ENCODE assay signal across 8 cellular contexts in genomic region chr2:17752892-17753802, GRCh38. TPM values are rescaled to one million over a fixed set of nuclear protein-coding genes. Genes with fewer than 3 reads are reported as not detected.
DNase-seq lines count a peak whose midpoint lies in the region; ATAC-seq and TF ChIP-seq lines count a peak whose summit lies in the region.

No MANE protein-coding gene starts in this region.

- H3K4me3 ChIP-seq in thymus (ENCODE audit: low read length), result peak overlapping the region; percentile 97

- H3K4me1 ChIP-seq in thymus (ENCODE audit: control insufficient read depth, insufficient read depth, low read length), result no peaks in the 10 kb centered on the region

- in situ Hi-C loops in GM13977 (cut with MboI; ENCODE audit: low pct_unique_long_range_greater_than_20kb, low sequenced_read_pairs, unreplicated experiment), result no loop called here

- H3K4me3 Mint-ChIP-seq in activated CD4-positive, alpha-beta memory T cell treated with anti-CD3 and anti-CD28 coated beads, Interleukin-2, amount 10 ng/mL, durations not matched to agents 7 days and 5 days, result peak overlapping the region; percentile 81
- H3K4me3 Mint-ChIP-seq in naive B cell, result peak overlapping the region; percentile 84 to 97 (median 96)

- no peaks in the 10 kb centered on the region for H3K27me3 ChIP-seq in thymus (ENCODE audit: control insufficient read depth, insufficient read depth)

- H3K36me3 ChIP-seq in thymus (ENCODE audit: control insufficient read depth, insufficient read depth), result no peaks in the 10 kb centered on the region

- peak; percentile 38 for ATAC-seq in HG02759 (IDR thresholded peaks at IDR 0.05; ENCODE audit: unreplicated experiment)
- peak; percentile 66 for ATAC-seq in esophagus mucosa
- ATAC-seq in naive B cell (ENCODE audit: low read depth in 2 of 2), result peak; percentile 18 to 42

- 3% methylated on average over 70 of the region's 70 CpGs for WGBS in thymus

- CTCF ChIA-PET in activated CD4-positive, alpha-beta memory T cell treated with anti-CD3 and anti-CD28 coated beads, Interleukin-2, amount 10 ng/mL, durations not matched to agents 7 days and 5 days (lab: Charles Lee), result interaction anchor here (1.0 kb wide), 2 partner anchors 13 to 82 kb away, joined by 3 to 4 read pairs; no protein-coding TSS in a partner anchor

- no peak for TF ChIP-seq CTCF in GM13977 (IDR thresholded peaks at IDR 0.05; ENCODE audit: extremely low read depth, insufficient read depth, missing control alignments)

- H3K27me3 Mint-ChIP-seq in activated CD4-positive, alpha-beta memory T cell treated with anti-CD3 and anti-CD28 coated beads, Interleukin-2, amount 10 ng/mL, durations not matched to agents 7 days and 5 days, result no peaks in the 10 kb centered on the region
- H3K27me3 Mint-ChIP-seq in naive B cell, result no peaks in the 10 kb centered on the region

- peak overlapping the region; percentile 95 for H3K27ac Mint-ChIP-seq in activated CD4-positive, alpha-beta memory T cell treated with anti-CD3 and anti-CD28 coated beads, Interleukin-2, amount 10 ng/mL, durations not matched to agents 7 days and 5 days
- H3K27ac Mint-ChIP-seq in naive B cell, result peak overlapping the region; percentile 77 to 98 (median 88)

- POLR2A ChIA-PET in activated CD4-positive, alpha-beta memory T cell treated with anti-CD3 and anti-CD28 coated beads, Interleukin-2, amount 10 ng/mL, durations not matched to agents 7 days and 5 days (lab: Charles Lee), result interaction anchor here (0.7 to 2.6 kb wide), 9 partner anchors 10 to 807 kb away, joined by 3 to 10 read pairs (median 4); partner anchors contain the start of gene RDH14

- H3K9me3 Mint-ChIP-seq in activated CD4-positive, alpha-beta memory T cell treated with anti-CD3 and anti-CD28 coated beads, Interleukin-2, amount 10 ng/mL, durations not matched to agents 7 days and 5 days, result no peaks in the 10 kb centered on the region
- no peaks in the 10 kb centered on the region for H3K9me3 Mint-ChIP-seq in naive B cell

- no peaks in the 10 kb centered on the region for H3K9me3 ChIP-seq in thymus (ENCODE audit: control insufficient read depth)

- peaks cover 8% of the 10 kb centered on the region for H3K36me3 Mint-ChIP-seq in activated CD4-positive, alpha-beta memory T cell treated with anti-CD3 and anti-CD28 coated beads, Interleukin-2, amount 10 ng/mL, durations not matched to agents 7 days and 5 days (ENCODE audit: low read depth)
- H3K36me3 Mint-ChIP-seq in naive B cell, result no peaks in the 10 kb centered on the region

- peaks cover 53% of the 10 kb centered on the region for H3K4me1 Mint-ChIP-seq in activated CD4-positive, alpha-beta memory T cell treated with anti-CD3 and anti-CD28 coated beads, Interleukin-2, amount 10 ng/mL, durations not matched to agents 7 days and 5 days
- H3K4me1 Mint-ChIP-seq in naive B cell, result peaks cover 14 to 38% (median 36%) of the 10 kb centered on the region in 3 donors

- DNase-seq in AG20443 (ENCODE audit: low spot score) (peak; percentile 54), GM13977 (ENCODE audit: low spot score) (peak; percentile 48), NCI-H1694 (lab: John Stamatoyannopoulos, UW) (peak; percentile 38), naive B cell (no peak)
- DNase-seq in activated CD4-positive, alpha-beta memory T cell treated with anti-CD3 and anti-CD28 coated beads, Interleukin-2, amount 10 ng/mL, durations not matched to agents 7 days and 5 days, result no peak

- H3K27ac ChIP-seq in thymus (ENCODE audit: low read depth), result peak overlapping the region; percentile 97

RNA-seq across cellular contexts. Expression of gene SMC6, which starts 0.5 kb away (rescaled TPM):
- total RNA-seq in activated CD4-positive, alpha-beta memory T cell treated with anti-CD3 and anti-CD28 coated beads, Interleukin-2, amount 10 ng/mL, durations not matched to agents 7 days and 5 days, result 10 to 100 TPM; 36.0 to 36.5 TPM
- total RNA-seq in esophagus mucosa, result 24.4 TPM
- polyA plus RNA-seq in naive B cell (ENCODE audit: low read depth in 6 of 6) (10 to 100 TPM; 34.4 to 64.8 (median 45.1) TPM), thymus (15.9 TPM)

RNA-seq across cellular contexts. Expression of gene GEN1, which starts 0.8 kb away (rescaled TPM):
- 10 to 100 TPM; 32.2 to 38.6 TPM for total RNA-seq in activated CD4-positive, alpha-beta memory T cell treated with anti-CD3 and anti-CD28 coated beads, Interleukin-2, amount 10 ng/mL, durations not matched to agents 7 days and 5 days
- total RNA-seq in esophagus mucosa, result 18.1 TPM
- polyA plus RNA-seq in naive B cell (ENCODE audit: low read depth in 6 of 6), result 1 to 10 TPM; 1.3 to 6.2 (median 4.6) TPM
- polyA plus RNA-seq in thymus, result 6.6 TPM

Comparison
In these comparisons a context has a peak if more than half of its experiments do, and no peak if none do; other contexts are left out.
1. DNase-seq: peak in AG20443 (single experiment), GM13977 (single experiment) and NCI-H1694 (single experiment); none in activated CD4-positive, alpha-beta memory T cell treated with anti-CD3 and anti-CD28 coated beads, Interleukin-2, amount 10 ng/mL, durations not matched to agents 7 days and 5 days (single experiment) and naive B cell (single experiment).
2. Peak in every context shown above with its lines, with median percentiles within 50 percentile points of each other: ATAC-seq.